ENCODE assay signal across 8 cellular contexts in the genomic region with DNA sequence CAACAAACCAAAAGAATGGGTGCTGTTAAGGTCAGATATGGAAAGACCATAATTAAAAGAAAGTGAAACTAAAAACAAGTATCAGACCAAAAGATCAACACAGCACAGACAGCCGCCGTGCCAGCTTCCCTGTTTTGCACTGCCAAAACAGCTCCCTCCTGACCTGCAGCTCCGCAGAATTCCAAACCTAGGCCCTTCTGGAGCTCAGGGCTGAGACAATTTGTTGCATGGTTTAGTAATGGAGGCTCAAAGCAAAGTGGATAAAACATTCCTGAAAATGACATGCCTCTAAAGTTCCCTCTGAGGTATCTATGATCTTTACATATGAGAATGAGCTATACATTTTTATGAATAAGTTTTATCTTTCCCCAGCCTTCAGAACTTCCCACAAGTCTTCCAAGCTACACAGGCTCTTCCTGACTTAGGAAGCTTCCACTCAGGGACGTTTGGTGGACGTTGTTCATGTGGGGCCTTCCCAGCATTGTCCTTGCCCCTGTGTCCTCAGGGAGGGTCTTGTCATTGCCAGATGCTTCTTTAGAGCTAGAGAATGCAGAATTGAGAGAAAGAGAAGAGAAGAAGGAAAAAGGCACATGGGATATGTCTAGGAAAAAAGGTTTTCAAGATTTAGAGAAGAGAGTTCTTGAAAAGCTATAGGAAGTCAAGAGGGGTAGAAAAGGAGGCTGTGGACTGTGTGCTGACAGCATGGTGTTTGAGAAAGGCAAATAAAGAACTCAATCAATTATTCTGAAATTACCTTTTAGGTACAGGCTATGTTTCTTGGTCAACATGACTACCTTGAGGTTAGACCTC. TPM values are rescaled to one million over a fixed set of nuclear protein-coding genes. Genes with fewer than 3 reads are reported as not detected.
DNase-seq lines count a peak whose midpoint lies in the region; ATAC-seq and TF ChIP-seq lines count a peak whose summit lies in the region.

No MANE protein-coding gene starts in this region.

- peak overlapping the region; percentile 83 for H2AFZ ChIP-seq in neuronal stem cell (ENCODE audit: low read length)

- H3K9me3 ChIP-seq in MG63, result no peaks in the 10 kb centered on the region
- H3K9me3 ChIP-seq in esophagus muscularis mucosa, result no peaks in the 10 kb centered on the region
- H3K9me3 ChIP-seq in neuronal stem cell (replicated peaks in 1 of 2; ENCODE audit: control insufficient read depth in 2 of 2, insufficient read depth in 1 of 2, low read depth in 1 of 2, low read length in 2 of 2), result no peaks in the 10 kb centered on the region
- no peaks in the 10 kb centered on the region for H3K9me3 ChIP-seq in aorta (ENCODE audit: control insufficient read depth, low read length)

- no peak for TF ChIP-seq POLR2A in esophagus muscularis mucosa (IDR thresholded peaks at IDR 0.05; ENCODE audit: low read depth)

- H3K18ac ChIP-seq in neuronal stem cell (ENCODE audit: low read length), result no peak overlapping the region

- H3K4me1 ChIP-seq in esophagus muscularis mucosa, result peaks cover 15 to 55% (median 35%) of the 10 kb centered on the region in 4 donors
- peaks cover 0 to 11% of the 10 kb centered on the region in 2 donors for H3K4me1 ChIP-seq in neuronal stem cell (ENCODE audit: control insufficient read depth in 2 of 2, insufficient read depth in 1 of 2, low read depth in 1 of 2, low read length in 2 of 2)
- H3K4me1 ChIP-seq in aorta (ENCODE audit: control insufficient read depth in 1 of 2, insufficient read depth in 2 of 2, low read length in 2 of 2), result peaks cover 3 to 12% of the 10 kb centered on the region in 2 donors

- H3K27me3 ChIP-seq in MG63 (no peaks in the 10 kb centered on the region), esophagus muscularis mucosa (no peaks in the 10 kb centered on the region), neuronal stem cell (ENCODE audit: control insufficient read depth in 3 of 3, insufficient read depth in 3 of 3, low read depth in 1 of 3, low read length in 3 of 3) (no peaks in the 10 kb centered on the region), aorta (ENCODE audit: control insufficient read depth in 1 of 2, insufficient read depth in 2 of 2, low read length in 1 of 2) (no peaks in the 10 kb centered on the region)

- H4K8ac ChIP-seq in neuronal stem cell (ENCODE audit: low read depth, low read length), result no peak overlapping the region

- H3K36me3 ChIP-seq in MG63 (no peaks in the 10 kb centered on the region), esophagus muscularis mucosa (no peaks in the 10 kb centered on the region), neuronal stem cell (replicated peaks in 1 of 2; ENCODE audit: control insufficient read depth in 2 of 2, insufficient read depth in 2 of 2, low read length in 2 of 2) (no peaks in the 10 kb centered on the region), aorta (ENCODE audit: control insufficient read depth in 1 of 2, insufficient read depth in 2 of 2, low read length in 1 of 2) (no peaks in the 10 kb centered on the region)

- TF ChIP-seq EP300 in esophagus muscularis mucosa (IDR thresholded peaks at IDR 0.05), result no peak

- peak; percentile 66 for DNase-seq in MG63
- peak; percentile 4 for DNase-seq in activated CD8-positive, alpha-beta memory T cell treated with anti-CD3 and anti-CD28 coated beads, Interleukin-2, amount 50 U/mL, for 1 hour (ENCODE audit: extremely low read depth)
- DNase-seq in esophagus muscularis mucosa (ENCODE audit: extremely low spot score), result no peak
- DNase-seq in neuronal stem cell (ENCODE audit: low spot score), result no peak
- DNase-seq in aorta, result peak; percentile 89
- no peak for DNase-seq in OCI-M2 (lab: John Stamatoyannopoulos, UW; ENCODE audit: unreplicated experiment)

- no peak overlapping the region for H3K4me2 ChIP-seq in neuronal stem cell (ENCODE audit: insufficient read depth, low read length, poor library complexity, severe bottlenecking)

- H3K23ac ChIP-seq in neuronal stem cell (ENCODE audit: low read depth, low read length, poor library complexity), result no peak overlapping the region

- intact Hi-C loops in esophagus muscularis mucosa (cut with DNase I), result no loop called here
- intact Hi-C loops in aorta (cut with DNase I), result no loop called here

- H2BK15ac ChIP-seq in neuronal stem cell (ENCODE audit: low read length), result no peak overlapping the region

- peak; percentile 89 for ATAC-seq in GM21825 (IDR thresholded peaks at IDR 0.05; ENCODE audit: unreplicated experiment)
- ATAC-seq in aorta (ENCODE audit: low FRiP score), result peak; percentile 84

- H3K4me3 ChIP-seq in GM08714 (ENCODE audit: low read length) (peak overlapping the region; percentile 59; the same call in 1 of the 2 replicates), MG63 (peak overlapping the region; percentile 5; the same call in 1 of the 2 replicates), esophagus muscularis mucosa (peak overlapping the region; percentile 25 to 46 (median 36)), neuronal stem cell (ENCODE audit: low read length in 2 of 2) (no peak overlapping the region), aorta (ENCODE audit: low read length in 2 of 2) (peak overlapping the region in 1 of 2 donors; percentile 47)

- H2BK12ac ChIP-seq in neuronal stem cell (ENCODE audit: low read length), result no peak overlapping the region

- H2AK5ac ChIP-seq in neuronal stem cell (ENCODE audit: low read depth, low read length), result no peak overlapping the region

- no peak overlapping the region for H2BK5ac ChIP-seq in neuronal stem cell (ENCODE audit: low read length)

- H3K27ac ChIP-seq in esophagus muscularis mucosa (replicated peaks in 1 of 4), result peak overlapping the region; percentile 79 to 83 (median 80)
- no peak overlapping the region for H3K27ac ChIP-seq in neuronal stem cell (replicated peaks; ENCODE audit: low read length)
- H3K27ac ChIP-seq in aorta (ENCODE audit: low read depth in 1 of 2, low read length in 2 of 2), result peak overlapping the region; percentile 95 to 96

- H2BK120ac ChIP-seq in neuronal stem cell (ENCODE audit: low read depth, low read length), result no peak overlapping the region

- H3K14ac ChIP-seq in neuronal stem cell (ENCODE audit: low read length), result no peak overlapping the region

- no peaks in the 10 kb centered on the region for H3K79me1 ChIP-seq in neuronal stem cell (ENCODE audit: low read depth, low read length)

- WGBS in esophagus muscularis mucosa, result 4% methylated on average over 5 of the region's 5 CpGs
- WGBS in neuronal stem cell (ENCODE audit: extremely low coverage in 2 of 2, insufficient read length in 2 of 2, insufficient replicate concordance in 1 of 2), 2 donors, result no CpG with 5 or more reads among the region's 5 CpGs
- WGBS in aorta, 2 donors, result 0 to 1% methylated on average over 5 of the region's 5 CpGs

- H4K91ac ChIP-seq in neuronal stem cell (ENCODE audit: low read depth, low read length, poor library complexity), result no peak overlapping the region

- no peak overlapping the region for H3K9ac ChIP-seq in neuronal stem cell (ENCODE audit: low read depth, low read length, poor library complexity)

- H3K4ac ChIP-seq in neuronal stem cell (ENCODE audit: low read length), result no peak overlapping the region

- TF ChIP-seq CTCF in esophagus muscularis mucosa (IDR thresholded peaks at IDR 0.05), result no peak

RNA-seq across cellular contexts. Expression of gene SSBP2, which starts 28.4 kb away (rescaled TPM):
- total RNA-seq in MG63 (2014; rRNA removed; shearing (Covaris generic); ENCODE audit: low replicate concordance), result 12.3 and 13.8 TPM in 2 replicates
- total RNA-seq in esophagus muscularis mucosa (10 to 100 TPM; 62.9 to 97.2 (median 74.2) TPM), aorta (10 to 100 TPM; 73.7 to 92.0 TPM)
- polyA plus RNA-seq in neuronal stem cell (2013, experiment 1 of 2), result 130 TPM
- polyA plus RNA-seq in neuronal stem cell (2013, experiment 2 of 2), result 125 TPM
- polyA plus RNA-seq in aorta, result 10 to 100 TPM; 36.2 to 60.9 TPM

Comparison
In these comparisons a context has a peak if more than half of its experiments do, and no peak if none do; other contexts are left out.
1. H3K4me3 ChIP-seq: peak in GM08714 (single experiment), MG63 (single experiment) and esophagus muscularis mucosa (4 of 4); none in neuronal stem cell (0 of 2).
2. DNase-seq: peak in MG63 (single experiment), activated CD8-positive, alpha-beta memory T cell treated with anti-CD3 and anti-CD28 coated beads, Interleukin-2, amount 50 U/mL, for 1 hour (single experiment) and aorta (2 of 2); none in esophagus muscularis mucosa (single experiment), neuronal stem cell (single experiment) and OCI-M2 (single experiment).